Comparison of ENCODE assay signal across 18 cellular contexts in genomic region chr5:96901384-96901783, GRCh38. TPM values are rescaled to one million over a fixed set of nuclear protein-coding genes. Genes with fewer than 3 reads are reported as not detected.
DNase-seq lines count a peak whose midpoint lies in the region; ATAC-seq and TF ChIP-seq lines count a peak whose summit lies in the region.
"Had no signal": no experiment of that assay in that cellular context is flagged by ENCODE, and none has a peak within 500 bp of the region (broad histone marks: within the 10 kb centered on the region; RNA-seq: fewer than 3 reads in every experiment).

No MANE protein-coding gene starts in this region.

- intact Hi-C loops in activated CD8-positive, alpha-beta T cell treated with anti-CD3 and anti-CD28 coated beads for 36 hours (cut with micrococcal nuclease) = no loop called here
- intact Hi-C loops in psoas muscle (cut with DNase I) = no loop called here

- CTCF ChIA-PET in activated CD8-positive, alpha-beta T cell treated with anti-CD3 and anti-CD28 coated beads for 36 hours (lab: Charles Lee) = interaction anchor here (0.9 to 5.2 kb wide), 7 partner anchors 12 to 149 kb away, joined by 3 to 47 read pairs (median 3); no protein-coding TSS in a partner anchor
- CTCF ChIA-PET in activated CD8-positive, alpha-beta T cell treated with anti-CD3 and anti-CD28 coated beads, Interleukin-2, amount 10 ng/mL, durations not matched to agents 7 days and 5 days (lab: Charles Lee) = interaction anchor here (0.6 to 5.3 kb wide), 7 partner anchors 16 to 1956 kb away, joined by 3 to 42 read pairs (median 4); partner anchors contain the start of gene LIX1

- H3K4me3 Mint-ChIP-seq in activated CD8-positive, alpha-beta T cell treated with anti-CD3 and anti-CD28 coated beads for 36 hours = no peak overlapping the region
- no peak overlapping the region for H3K4me3 Mint-ChIP-seq in activated CD8-positive, alpha-beta T cell treated with anti-CD3 and anti-CD28 coated beads, Interleukin-2, amount 10 ng/mL, durations not matched to agents 7 days and 5 days
- H3K4me3 Mint-ChIP-seq in central memory CD8-positive, alpha-beta T cell = no peak overlapping the region

- no peaks in the 10 kb centered on the region for H3K9me3 Mint-ChIP-seq in activated CD8-positive, alpha-beta T cell treated with anti-CD3 and anti-CD28 coated beads for 36 hours
- H3K9me3 Mint-ChIP-seq in activated CD8-positive, alpha-beta T cell treated with anti-CD3 and anti-CD28 coated beads, Interleukin-2, amount 10 ng/mL, durations not matched to agents 7 days and 5 days (ENCODE audit: insufficient read depth) = no peaks in the 10 kb centered on the region
- no peaks in the 10 kb centered on the region for H3K9me3 Mint-ChIP-seq in central memory CD8-positive, alpha-beta T cell

- H3K27ac Mint-ChIP-seq in activated CD8-positive, alpha-beta T cell treated with anti-CD3 and anti-CD28 coated beads for 36 hours = peak overlapping the region; percentile 57
- H3K27ac Mint-ChIP-seq in activated CD8-positive, alpha-beta T cell treated with anti-CD3 and anti-CD28 coated beads, Interleukin-2, amount 10 ng/mL, durations not matched to agents 7 days and 5 days = no peak overlapping the region
- peak overlapping the region; percentile 42 for H3K27ac Mint-ChIP-seq in central memory CD8-positive, alpha-beta T cell (ENCODE audit: low read depth)

- H3K36me3 ChIP-seq in psoas muscle (ENCODE audit: insufficient read depth in 1 of 2, low read depth in 1 of 2) = peaks cover 0 to 38% of the 10 kb centered on the region in 2 donors
- H3K36me3 ChIP-seq: ascending aorta had no signal

- H3K4me3 ChIP-seq in HFF-Myc (replicated peaks; ENCODE audit: low read depth, low read length) (no peak overlapping the region), psoas muscle (no peak overlapping the region)
- H3K4me3 ChIP-seq: ascending aorta, dorsolateral prefrontal cortex, skin epidermis had no signal

- POLR2A ChIA-PET in activated CD8-positive, alpha-beta T cell treated with anti-CD3 and anti-CD28 coated beads for 36 hours (lab: Charles Lee) = interaction anchor here (1.2 kb wide), 1 partner anchor 23 kb away, joined by 3 read pairs; no protein-coding TSS in a partner anchor
- POLR2A ChIA-PET in activated CD8-positive, alpha-beta T cell treated with anti-CD3 and anti-CD28 coated beads, Interleukin-2, amount 10 ng/mL, durations not matched to agents 7 days and 5 days (lab: Charles Lee) = interaction anchor here (1.0 kb wide), 2 partner anchors 32 to 94 kb away, joined by 3 to 4 read pairs; partner anchors contain the start of gene ERAP1

- peaks cover 28% of the 10 kb centered on the region for H3K4me1 Mint-ChIP-seq in activated CD8-positive, alpha-beta T cell treated with anti-CD3 and anti-CD28 coated beads for 36 hours (ENCODE audit: low read depth)
- H3K4me1 Mint-ChIP-seq in activated CD8-positive, alpha-beta T cell treated with anti-CD3 and anti-CD28 coated beads, Interleukin-2, amount 10 ng/mL, durations not matched to agents 7 days and 5 days (ENCODE audit: low read depth) = peaks cover 20% of the 10 kb centered on the region
- peaks cover 27% of the 10 kb centered on the region for H3K4me1 Mint-ChIP-seq in central memory CD8-positive, alpha-beta T cell

- H3K4me1 ChIP-seq in psoas muscle = no peaks in the 10 kb centered on the region
- H3K4me1 ChIP-seq: ascending aorta had no signal

- no peak overlapping the region for H3K27ac ChIP-seq in psoas muscle
- H3K27ac ChIP-seq: ascending aorta, dorsolateral prefrontal cortex, skin epidermis had no signal

- DNase-seq in activated CD8-positive, alpha-beta T cell treated with anti-CD3 and anti-CD28 coated beads for 36 hours = no peak
- DNase-seq in activated CD8-positive, alpha-beta T cell treated with anti-CD3 and anti-CD28 coated beads, Interleukin-2, amount 10 ng/mL, durations not matched to agents 7 days and 5 days = no peak
- DNase-seq in HFF-Myc (ENCODE audit: extremely low read depth, low read depth) = no peak
- no peak for DNase-seq in central memory CD8-positive, alpha-beta T cell (ENCODE audit: low spot score in 2 of 2)
- DNase-seq in psoas muscle = no peak
- DNase-seq in anterior cingulate cortex (lab: John Stamatoyannopoulos, UW) = no peak
- no peak for DNase-seq in activated effector memory CD4-positive, alpha-beta T cell treated with anti-CD3 and anti-CD28 coated beads, Interleukin-2, amount 50 U/mL, for 16 hours
- DNase-seq: ACHN; activated CD4-positive, alpha-beta T cell treated with anti-CD3 and anti-CD28 coated beads, Interleukin-2, amount 50 U/mL, for 1 hour; dorsolateral prefrontal cortex; mesenchymal stem cell; NCI-H1092; NCI-H345; nucleus accumbens; substantia nigra had no signal

- no peaks in the 10 kb centered on the region for H3K27me3 ChIP-seq in psoas muscle (ENCODE audit: insufficient read depth in 3 of 3, low read length in 2 of 3)
- H3K27me3 ChIP-seq: ascending aorta, dorsolateral prefrontal cortex had no signal

- no peaks in the 10 kb centered on the region for H3K9me3 ChIP-seq in psoas muscle
- H3K9me3 ChIP-seq: ascending aorta had no signal

- H3K27me3 Mint-ChIP-seq in activated CD8-positive, alpha-beta T cell treated with anti-CD3 and anti-CD28 coated beads for 36 hours = no peaks in the 10 kb centered on the region
- H3K27me3 Mint-ChIP-seq in activated CD8-positive, alpha-beta T cell treated with anti-CD3 and anti-CD28 coated beads, Interleukin-2, amount 10 ng/mL, durations not matched to agents 7 days and 5 days (ENCODE audit: low read depth) = no peaks in the 10 kb centered on the region
- H3K27me3 Mint-ChIP-seq in central memory CD8-positive, alpha-beta T cell = no peaks in the 10 kb centered on the region

- TF ChIP-seq CTCF in activated CD8-positive, alpha-beta T cell treated with anti-CD3 and anti-CD28 coated beads for 36 hours (IDR thresholded peaks at IDR 0.05) = no peak
- TF ChIP-seq CTCF in HFF-Myc (IDR thresholded peaks at IDR 0.05; ENCODE audit: low read depth, low read length, missing control alignments) (peak; percentile 14), psoas muscle (IDR thresholded peaks at IDR 0.05) (peak; percentile 9)

- ATAC-seq in activated CD8-positive, alpha-beta T cell treated with anti-CD3 and anti-CD28 coated beads for 36 hours = no peak
- no peak for ATAC-seq in activated CD8-positive, alpha-beta T cell treated with anti-CD3 and anti-CD28 coated beads, Interleukin-2, amount 10 ng/mL, durations not matched to agents 7 days and 5 days
- no peak for ATAC-seq in central memory CD8-positive, alpha-beta T cell (replicated peaks; ENCODE audit: extremely low read depth, poor library complexity, severe bottlenecking)
- ATAC-seq in psoas muscle = no peak
- no peak for ATAC-seq in GM19324 (IDR thresholded peaks at IDR 0.05; ENCODE audit: low FRiP score, unreplicated experiment)

- whole genome bisulfite sequencing in psoas muscle, 3 donors = 83 to 92% (median 84%) methylated on average over 6 of the region's 6 CpGs

- H3K36me3 Mint-ChIP-seq in activated CD8-positive, alpha-beta T cell treated with anti-CD3 and anti-CD28 coated beads for 36 hours (ENCODE audit: low read depth) = peaks cover 59% of the 10 kb centered on the region
- peaks cover 73% of the 10 kb centered on the region for H3K36me3 Mint-ChIP-seq in activated CD8-positive, alpha-beta T cell treated with anti-CD3 and anti-CD28 coated beads, Interleukin-2, amount 10 ng/mL, durations not matched to agents 7 days and 5 days (ENCODE audit: low read depth)
- H3K36me3 Mint-ChIP-seq in central memory CD8-positive, alpha-beta T cell (ENCODE audit: insufficient read depth) = peaks cover 77% of the 10 kb centered on the region

RNA-seq across cellular contexts. Expression of gene ERAP2, which starts 25.1 kb away (rescaled TPM):
- 10 to 100 TPM; 43.0 to 44.5 TPM for total RNA-seq in activated CD8-positive, alpha-beta T cell treated with anti-CD3 and anti-CD28 coated beads for 36 hours
- total RNA-seq in activated CD8-positive, alpha-beta T cell treated with anti-CD3 and anti-CD28 coated beads, Interleukin-2, amount 10 ng/mL, durations not matched to agents 7 days and 5 days = 10 to 100 TPM; 93.0 to 96.0 TPM
- 1 to 10 TPM; 3.0 to 6.4 (median 3.2) TPM for total RNA-seq in psoas muscle
- 1 to 10 TPM in 1 of 3 donors, under 1 TPM in 2; 0.23 to 4.4 (median 0.55) TPM for polyA plus RNA-seq in psoas muscle

RNA-seq across cellular contexts. Expression of gene LNPEP, which starts 34.5 kb away (rescaled TPM):
- 10 to 100 TPM; 51.2 to 53.7 TPM for total RNA-seq in activated CD8-positive, alpha-beta T cell treated with anti-CD3 and anti-CD28 coated beads for 36 hours
- total RNA-seq in activated CD8-positive, alpha-beta T cell treated with anti-CD3 and anti-CD28 coated beads, Interleukin-2, amount 10 ng/mL, durations not matched to agents 7 days and 5 days = 10 to 100 TPM; 85.9 to 90.1 TPM
- total RNA-seq in psoas muscle = 10 to 100 TPM; 30.4 to 62.8 (median 45.4) TPM
- polyA plus RNA-seq in psoas muscle = 10 to 100 TPM in 1 of 3 donors, 1 to 10 TPM in 2; 4.1 to 12.4 (median 4.3) TPM

Comparison
In these comparisons a context has a peak if more than half of its experiments do, and no peak if none do; other contexts are left out.
1. RNA of gene ERAP2, which starts 25.1 kb away (total RNA-seq): 93.0 to 96.0 TPM in activated CD8-positive, alpha-beta T cell treated with anti-CD3 and anti-CD28 coated beads, Interleukin-2, amount 10 ng/mL, durations not matched to agents 7 days and 5 days and 43.0 to 44.5 TPM in activated CD8-positive, alpha-beta T cell treated with anti-CD3 and anti-CD28 coated beads for 36 hours; 3.0 to 6.4 TPM in psoas muscle; every median in the first group is over 4 times any median in the second.